In genomic region chr12:6963741-6964446, GRCh38 we compare ENCODE assay signal across 1 cellular context.
TF ChIP-seq lines count a peak whose summit lies in the region.

No MANE protein-coding gene starts in this region.

TF ChIP-seq in A549, 52 proteins besides CTCF, POLR2A, EP300 and RAD21 (continued from another document):
- TF ChIP-seq MAFK (IDR thresholded peaks at IDR 0.05; ENCODE audit: partially characterized antibody) (no peak), HMGXB4 (CRISPR knock-in tag; IDR thresholded peaks at IDR 0.05; ENCODE audit: borderline replicate concordance) (no peak), BHLHE40 (IDR thresholded peaks at IDR 0.05; ENCODE audit: low read depth, low read length) (no peak), EHMT2 (IDR thresholded peaks at IDR 0.05; ENCODE audit: low read depth) (no peak), CHD2 (IDR thresholded peaks at IDR 0.05; ENCODE audit: low read length, partially characterized antibody) (no peak), ZSCAN20 (CRISPR knock-in tag; IDR thresholded peaks at IDR 0.05) (no peak), MYC (IDR thresholded peaks at IDR 0.05; ENCODE audit: borderline replicate concordance, low read length) (no peak), PBX3 (IDR thresholded peaks at IDR 0.05) (no peak), ZNF302 (CRISPR knock-in tag; IDR thresholded peaks at IDR 0.05) (no peak), CBX8 (IDR thresholded peaks at IDR 0.05) (no peak), FOXS1 (CRISPR knock-in tag; IDR thresholded peaks at IDR 0.05) (no peak), MAX (IDR thresholded peaks at IDR 0.05) (no peak), FOSB (CRISPR knock-in tag; IDR thresholded peaks at IDR 0.05) (no peak), KDM1A (IDR thresholded peaks at IDR 0.05; ENCODE audit: low read depth) (no peak), HES2 (IDR thresholded peaks at IDR 0.05) (no peak), CBX2 (IDR thresholded peaks at IDR 0.05; ENCODE audit: borderline replicate concordance, low read depth) (no peak), NFE2L2 (conservative IDR thresholded peaks at IDR 0.05; ENCODE audit: low read length) (no peak)
